ENCODE assay signal across 2 cellular contexts in the genomic region with DNA sequence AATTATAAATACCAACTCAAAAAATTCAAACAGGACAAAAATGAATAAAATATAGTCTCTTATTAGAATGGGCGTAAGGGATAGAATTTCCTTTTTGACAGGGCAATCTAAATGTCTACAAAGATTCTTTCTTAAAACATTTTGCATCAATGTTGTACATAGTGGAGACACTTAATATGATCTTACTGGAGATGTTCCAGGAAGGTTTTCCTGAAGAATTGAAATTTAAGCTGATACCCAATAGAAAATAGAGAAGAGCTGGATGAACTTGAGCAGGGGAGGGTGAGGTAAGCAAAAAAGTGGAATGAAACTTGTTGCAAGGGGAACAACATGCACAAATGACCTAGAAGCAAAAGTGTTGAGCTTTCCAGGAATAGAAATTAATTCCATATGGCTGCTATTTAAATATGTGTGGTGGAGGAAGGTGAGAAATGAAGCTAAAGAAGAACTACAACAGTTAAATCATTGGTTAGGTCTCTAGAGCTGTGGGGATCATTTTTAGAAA.
TF ChIP-seq lines count a peak whose summit lies in the region.

No MANE protein-coding gene starts in this region.

TF ChIP-seq in A549, 52 proteins besides CTCF, POLR2A, EP300 and RAD21:
- TF ChIP-seq ZSCAN20 (CRISPR knock-in tag; IDR thresholded peaks at IDR 0.05) (no peak), SREBF2 (IDR thresholded peaks at IDR 0.05) (no peak), MYC (IDR thresholded peaks at IDR 0.05; ENCODE audit: borderline replicate concordance, low read length) (no peak), TFCP2L1 (CRISPR knock-in tag; IDR thresholded peaks at IDR 0.05) (no peak), RFX5 (IDR thresholded peaks at IDR 0.05) (no peak), MAFK (IDR thresholded peaks at IDR 0.05; ENCODE audit: partially characterized antibody) (no peak), ZC3H11A (IDR thresholded peaks at IDR 0.05) (no peak), FOSB (CRISPR knock-in tag; IDR thresholded peaks at IDR 0.05) (no peak), NFE2L2 (conservative IDR thresholded peaks at IDR 0.05; ENCODE audit: low read length) (no peak), HOXB5 (CRISPR knock-in tag; IDR thresholded peaks at IDR 0.05) (no peak), HDAC2 (IDR thresholded peaks at IDR 0.05) (no peak), POLR2AphosphoS2 (conservative IDR thresholded peaks at IDR 0.05; ENCODE audit: low read length) (no peak), CHD2 (IDR thresholded peaks at IDR 0.05; ENCODE audit: low read length, partially characterized antibody) (no peak)

TF ChIP-seq in HEK293, 187 proteins besides CTCF, POLR2A, EP300 and RAD21:
- TF ChIP-seq SCRT2 (tag by site-specific recombination; IDR thresholded peaks at IDR 0.05) (peak; percentile 77), HOXA7 (CRISPR knock-in tag; IDR thresholded peaks at IDR 0.05; ENCODE audit: borderline replicate concordance) (no peak)
